ENCODE assay signal across 13 cellular contexts in genomic region chr1:154730986-154731489, GRCh38.
A peak's percentile ranks its signal among the peaks of the same experiment; 100 is the strongest.
DNase-seq lines count a peak whose midpoint lies in the region; ATAC-seq and TF ChIP-seq lines count a peak whose summit lies in the region.
"Had no signal": no experiment of that assay in that cellular context is flagged by ENCODE, and none has a peak within 500 bp of the region (broad histone marks: within the 10 kb centered on the region; RNA-seq: fewer than 3 reads in every experiment).

No MANE protein-coding gene starts in this region.

- in situ Hi-C loops in astrocyte of the spinal cord (cut with HindIII; ENCODE audit: low sequenced_read_pairs) = no loop called here

- peak; percentile 16 for DNase-seq in DMS 273 (lab: John Stamatoyannopoulos, UW; ENCODE audit: unreplicated experiment)
- DNase-seq in DMS 273 treated with DMSO at 0.1 percent for 48 hours (lab: John Stamatoyannopoulos, UW) = no peak
- peak; percentile 38 for DNase-seq in astrocyte of the spinal cord (ENCODE audit: low read depth, low spot score)
- DNase-seq in activated T-cell treated with anti-CD3 and anti-CD28 coated beads, Interleukin-2, amount 50 U/mL, for 1 hour = no peak
- DNase-seq in DMS114 treated with DMSO at 0.1 percent for 48 hours (lab: John Stamatoyannopoulos, UW; ENCODE audit: unreplicated experiment) = no peak
- DNase-seq: HCEC 1CT, mucosa of descending colon had no signal

- ATAC-seq in HG02885 (IDR thresholded peaks at IDR 0.05; ENCODE audit: poor library complexity, unreplicated experiment) = no peak
- ATAC-seq: GM12878, HepG2 had no signal

- TF ChIP-seq CTCF in astrocyte of the spinal cord (IDR thresholded peaks at IDR 0.05; ENCODE audit: low read depth, low read length) = no peak

- H3K27ac ChIP-seq in layer of hippocampus (ENCODE audit: low read depth, low read length) = peak overlapping the region; percentile 59
- H3K27ac ChIP-seq in temporal lobe (ENCODE audit: low read depth, low read length) = peak overlapping the region; percentile 70
- H3K27ac ChIP-seq: 22Rv1 had no signal

- no peak overlapping the region for H3K4me3 ChIP-seq in astrocyte of the spinal cord (ENCODE audit: low read depth, low read length)
- H3K4me3 ChIP-seq: GM12878, mucosa of descending colon had no signal

- no peaks in the 10 kb centered on the region for H3K27me3 ChIP-seq in layer of hippocampus (ENCODE audit: control insufficient read depth, insufficient read depth, low read length)

Comparison
In these comparisons a context has a peak if more than half of its experiments do, and no peak if none do; other contexts are left out.
1. DNase-seq: peak in DMS 273 (single experiment) and astrocyte of the spinal cord (single experiment); none in DMS 273 treated with DMSO at 0.1 percent for 48 hours (single experiment), activated T-cell treated with anti-CD3 and anti-CD28 coated beads, Interleukin-2, amount 50 U/mL, for 1 hour (single experiment) and DMS114 treated with DMSO at 0.1 percent for 48 hours (single experiment).